In genomic region chr4:119665718-119666117, GRCh38 we compare ENCODE assay signal across 15 cellular contexts. TPM values are rescaled to one million over a fixed set of nuclear protein-coding genes. Genes with fewer than 3 reads are reported as not detected.
DNase-seq lines count a peak whose midpoint lies in the region; ATAC-seq, FAIRE-seq and TF ChIP-seq lines count a peak whose summit lies in the region.
"Had no signal": no experiment of that assay in that cellular context is flagged by ENCODE, and none has a peak within 500 bp of the region (broad histone marks: within the 10 kb centered on the region; RNA-seq: fewer than 3 reads in every experiment).

No MANE protein-coding gene starts in this region.

- H3K9ac ChIP-seq in HepG2 (ENCODE audit: insufficient read depth, low read depth, low read length) = no peak overlapping the region

- H3K4me1 ChIP-seq in HepG2 (ENCODE audit: insufficient read depth, low read length) (no peaks in the 10 kb centered on the region), right lobe of liver (no peaks in the 10 kb centered on the region), Panc1 (ENCODE audit: control insufficient read depth, insufficient read depth, low read length) (peaks cover 14% of the 10 kb centered on the region; the same call in 1 of the 2 replicates), esophagus squamous epithelium (peaks cover 0 to 8% (median 0%) of the 10 kb centered on the region in 3 donors), psoas muscle (no peaks in the 10 kb centered on the region)

- H3K27ac Mint-ChIP-seq in nephron = peak overlapping the region in 2 of 3 experiments; percentile 30 to 87
- H3K27ac Mint-ChIP-seq: B cell; CD4-positive, alpha-beta memory T cell had no signal

- H3K9me3 ChIP-seq in HepG2 (ENCODE audit: low read length) (no peaks in the 10 kb centered on the region), right lobe of liver (no peaks in the 10 kb centered on the region), Panc1 (ENCODE audit: control insufficient read depth, insufficient read depth, low read depth, low read length) (peaks cover 4% of the 10 kb centered on the region; the same call in 1 of the 2 replicates), esophagus squamous epithelium (no peaks in the 10 kb centered on the region), psoas muscle (no peaks in the 10 kb centered on the region)

- no peaks in the 10 kb centered on the region for H3K36me3 Mint-ChIP-seq in nephron (ENCODE audit: low read depth)
- H3K36me3 Mint-ChIP-seq: CD4-positive, alpha-beta memory T cell had no signal

- no peaks in the 10 kb centered on the region for H3K27me3 Mint-ChIP-seq in nephron (ENCODE audit: low read depth)

- no peak overlapping the region for H2AFZ ChIP-seq in HepG2 (ENCODE audit: low read length)

- intact Hi-C loops in HepG2 (cut with micrococcal nuclease; ENCODE audit: unreplicated experiment) = no loop called here
- intact Hi-C loops in right lobe of liver (cut with DNase I) = no loop called here
- intact Hi-C loops in Panc1 (cut with micrococcal nuclease; ENCODE audit: unreplicated experiment) = no loop called here
- intact Hi-C loops in esophagus squamous epithelium (cut with DNase I) = no loop called here
- intact Hi-C loops in psoas muscle (cut with DNase I) = no loop called here

- no peak for ATAC-seq in HepG2
- ATAC-seq in right lobe of liver = no peak
- no peak for ATAC-seq in Panc1
- no peak for ATAC-seq in psoas muscle
- no peak for ATAC-seq in HG02852 (IDR thresholded peaks at IDR 0.05; ENCODE audit: unreplicated experiment)
- ATAC-seq: HCT116 had no signal

- TF ChIP-seq CTCF in HepG2 (CRISPR knock-in tag; IDR thresholded peaks at IDR 0.05) (no peak), right lobe of liver (IDR thresholded peaks at IDR 0.05) (no peak), Panc1 (IDR thresholded peaks at IDR 0.05) (no peak), nephron (IDR thresholded peaks at IDR 0.05; ENCODE audit: unreplicated experiment in 3 of 3) (no peak), esophagus squamous epithelium (IDR thresholded peaks at IDR 0.05) (no peak), psoas muscle (IDR thresholded peaks at IDR 0.05) (no peak)

- no peaks in the 10 kb centered on the region for H4K20me1 ChIP-seq in HepG2 (ENCODE audit: insufficient read depth, low read length)

- no peak for FAIRE-seq in HepG2 (lab: Jason Lieb, UNC)
- FAIRE-seq: H54 had no signal

- WGBS in HepG2 (ENCODE audit: low lambda C conversion rate) = 1% methylated on average over 2 of the region's 2 CpGs
- WGBS in right lobe of liver (ENCODE audit: insufficient coverage, low coverage, low lambda C conversion rate, missing lambda C conversion rate) = 89% methylated on average over 2 of the region's 2 CpGs
- 76 to 86% methylated on average over 2 of the region's 2 CpGs for WGBS in esophagus squamous epithelium, 2 donors
- WGBS in psoas muscle, 3 donors = 92 to 94% (median 93%) methylated on average over 2 of the region's 2 CpGs

- H3K27me3 ChIP-seq in HepG2 (ENCODE audit: control insufficient read depth in 1 of 2, insufficient read depth in 2 of 2, low read length in 2 of 2) (no peaks in the 10 kb centered on the region), right lobe of liver (no peaks in the 10 kb centered on the region), Panc1 (ENCODE audit: control insufficient read depth, insufficient read depth, low read length) (no peaks in the 10 kb centered on the region), esophagus squamous epithelium (no peaks in the 10 kb centered on the region), psoas muscle (ENCODE audit: insufficient read depth in 3 of 3, low read length in 2 of 3) (peaks cover 0 to 3% (median 0%) of the 10 kb centered on the region in 3 donors)

- BruUV-seq in HepG2 (replicated peaks; lab: Mats Ljungman, UMichigan) = no TSS peak
- BruUV-seq in Panc1 (replicated peaks; lab: Mats Ljungman, UMichigan) = no TSS peak

- H3K27ac ChIP-seq in HepG2 (ENCODE audit: extremely low read length, insufficient read depth, low read length) (no peak overlapping the region), right lobe of liver (no peak overlapping the region), Panc1 (ENCODE audit: low read length) (peak overlapping the region; percentile 88; the same call in 1 of the 2 replicates), esophagus squamous epithelium (no peak overlapping the region), psoas muscle (no peak overlapping the region)

- no peaks in the 10 kb centered on the region for H3K79me2 ChIP-seq in HepG2 (ENCODE audit: insufficient read depth, low read length)

- H3K36me3 ChIP-seq in HepG2 (replicated peaks in 1 of 2; ENCODE audit: control insufficient read depth in 1 of 2, insufficient read depth in 2 of 2, low read length in 2 of 2) = no peaks in the 10 kb centered on the region
- H3K36me3 ChIP-seq in right lobe of liver = no peaks in the 10 kb centered on the region
- H3K36me3 ChIP-seq in Panc1 (ENCODE audit: control insufficient read depth, insufficient read depth, low read length) = no peaks in the 10 kb centered on the region
- no peaks in the 10 kb centered on the region for H3K36me3 ChIP-seq in esophagus squamous epithelium
- no peaks in the 10 kb centered on the region for H3K36me3 ChIP-seq in psoas muscle (ENCODE audit: insufficient read depth in 1 of 2, low read depth in 1 of 2)

- no peak overlapping the region for H3K4me3 ChIP-seq in HepG2 (replicated peaks in 1 of 3; ENCODE audit: insufficient read depth in 1 of 3, low read depth in 2 of 3, low read length in 3 of 3)
- H3K4me3 ChIP-seq in right lobe of liver = no peak overlapping the region
- no peak overlapping the region for H3K4me3 ChIP-seq in Panc1 (ENCODE audit: low read depth in 2 of 2, low read length in 2 of 2)
- H3K4me3 ChIP-seq in esophagus squamous epithelium = no peak overlapping the region
- H3K4me3 ChIP-seq in psoas muscle = no peak overlapping the region

- no peak for TF ChIP-seq EP300 in HepG2 (IDR thresholded peaks at IDR 0.05; ENCODE audit: low read depth in 2 of 2, low read length in 2 of 2)
- no peak for TF ChIP-seq EP300 in HepG2 (CRISPR knock-in tag; IDR thresholded peaks at IDR 0.05; ENCODE audit: borderline replicate concordance)

- TF ChIP-seq POLR2A in HepG2 (IDR thresholded peaks at IDR 0.05; ENCODE audit: insufficient read depth in 1 of 2, low read depth in 2 of 2, low read length in 2 of 2) (no peak), right lobe of liver (IDR thresholded peaks at IDR 0.05) (no peak), esophagus squamous epithelium (IDR thresholded peaks at IDR 0.05) (no peak), erythroblast (IDR thresholded peaks at IDR 0.05; ENCODE audit: low read length) (no peak)

- no peaks in the 10 kb centered on the region for H3K9me3 Mint-ChIP-seq in nephron

- DNase-seq in HepG2 (ENCODE audit: low spot score) (no peak), right lobe of liver (no peak), Panc1 (ENCODE audit: low read depth, low spot score) (no peak), esophagus squamous epithelium (lab: John Stamatoyannopoulos, UW) (no peak), erythroblast (lab: John Stamatoyannopoulos, UW) (no peak), psoas muscle (no peak)
- DNase-seq: C1 segment of cervical spinal cord; CD4-positive, alpha-beta memory T cell; DMS53; GF-D8 had no signal

- no peak for TF ChIP-seq RAD21 in HepG2 (CRISPR knock-in tag; IDR thresholded peaks at IDR 0.05)

- POLR2A ChIA-PET in HepG2 (lab: Yijun Ruan, JAX) (no interaction called here), Panc1 (lab: Charles Lee) (no interaction called here)

- in situ Hi-C loops in HepG2 (cut with HindIII; ENCODE audit: extremely low pct_ligation_motif_present, low pct_unique_long_range_greater_than_20kb) (no loop called here), Panc1 (cut with HindIII; ENCODE audit: low pct_unique_long_range_greater_than_20kb, low sequenced_read_pairs) (no loop called here)

- H3K4me1 Mint-ChIP-seq in nephron = peaks cover 42% of the 10 kb centered on the region
- H3K4me1 Mint-ChIP-seq: B cell; CD4-positive, alpha-beta memory T cell had no signal

- CTCF ChIA-PET in HepG2 (lab: Yijun Ruan, JAX; ENCODE audit: low intra/inter-chr PET ratio, low total read pairs) (no interaction called here), Panc1 (lab: Charles Lee) (no interaction called here)

- no peak overlapping the region for H3K4me3 Mint-ChIP-seq in nephron
- H3K4me3 Mint-ChIP-seq: B cell; CD4-positive, alpha-beta memory T cell had no signal

- no peak overlapping the region for H3K4me2 ChIP-seq in HepG2 (ENCODE audit: low read depth, low read length)

TF ChIP-seq in HepG2, 621 proteins besides CTCF, POLR2A, EP300 and RAD21 (continues in another document):
- TF ChIP-seq MAFK (conservative IDR thresholded peaks at IDR 0.05 in 1 of 2, IDR thresholded peaks at IDR 0.05 in 1 of 2; ENCODE audit: low read length in 2 of 2) = peak; percentile 72 to 88

RNA-seq across cellular contexts. Expression of gene PDE5A, which starts 37.1 kb away (rescaled TPM):
- total RNA-seq in HepG2 (2016; rRNA removed; fragmentation: Illumina TruSeq; extraction: Trizol) (0.44 and 0.53 TPM in 2 replicates), right lobe of liver (1 to 10 TPM in 3 of 6 experiments, under 1 TPM in 3; 0.56 to 2.4 (median 0.91) TPM), Panc1 (2021; ENCODE audit: unreplicated experiment) (114 TPM), esophagus squamous epithelium (10 to 100 TPM in 1 of 4 donors, 1 to 10 TPM in 3; 1.9 to 26.7 (median 6.0) TPM), psoas muscle (10 to 100 TPM in 1 of 4 donors, 1 to 10 TPM in 3; 4.4 to 21.1 (median 7.4) TPM)
- 0.51 TPM in 1 of 2 replicates, not detected in the other for total RNA-seq in HepG2 (2016; cell fraction: cytosol; rRNA removed; fragmentation: Illumina TruSeq; extraction: Trizol; ENCODE audit: low read depth)
- 0.06 and 0.61 TPM in 2 replicates for total RNA-seq in HepG2 (2016; cell fraction: insoluble cytoplasmic fraction; rRNA removed; fragmentation: Illumina TruSeq; extraction: Trizol)
- 0.15 and 0.17 TPM in 2 replicates for total RNA-seq in HepG2 (2016; cell fraction: membrane; rRNA removed; fragmentation: Illumina TruSeq; extraction: Trizol)
- total RNA-seq in HepG2 (2016; cell fraction: nucleus; rRNA removed; fragmentation: Illumina TruSeq; extraction: Trizol) = 0.43 and 1.3 TPM in 2 replicates
- polyA plus RNA-seq in HepG2 (2011; rRNA removed) (0.20 and 0.22 TPM in 2 replicates), psoas muscle (1 to 10 TPM in 2 of 3 donors, under 1 TPM in 1; 0.60 to 4.3 (median 1.0) TPM)
- 0.03 and 0.05 TPM in 2 replicates for polyA plus RNA-seq in HepG2 (2011; cell fraction: cytosol; rRNA removed)
- polyA plus RNA-seq in HepG2 (2011; cell fraction: nucleus; rRNA removed) = 0.16 and 0.35 TPM in 2 replicates
- polyA plus RNA-seq in HepG2 (2012) = 1.8 and 2.2 TPM in 2 replicates
- not detected in 2 replicates for polyA plus RNA-seq in HepG2 (2016; cell fraction: cytosol; fragmentation: Illumina TruSeq; extraction: Trizol; ENCODE audit: low read depth)
- 0.08 and 0.11 TPM in 2 replicates for polyA plus RNA-seq in HepG2 (2016; cell fraction: insoluble cytoplasmic fraction; fragmentation: Illumina TruSeq; extraction: Trizol; ENCODE audit: low read depth)
- polyA plus RNA-seq in HepG2 (2016; cell fraction: membrane; fragmentation: Illumina TruSeq; extraction: Trizol; ENCODE audit: low read depth) = 0.10 TPM in 1 of 2 replicates, not detected in the other
- polyA plus RNA-seq in HepG2 (2016; cell fraction: nucleus; fragmentation: Illumina TruSeq; extraction: Trizol; ENCODE audit: insufficient read depth, low read depth) = 0.07 and 0.12 TPM in 2 replicates
- polyA minus RNA-seq in HepG2 (2011; rRNA and poly(A)+ RNA removed; ENCODE audit: low replicate concordance) = 0.38 and 0.82 TPM in 2 replicates
- polyA minus RNA-seq in HepG2 (2011; cell fraction: cytosol; rRNA and poly(A)+ RNA removed) = 0.89 and 1.4 TPM in 2 replicates
- polyA minus RNA-seq in HepG2 (2011; cell fraction: nucleus; rRNA and poly(A)+ RNA removed) = 0.39 and 1.4 TPM in 2 replicates
- polyA plus RNA-seq in Panc1 (2012; ENCODE audit: insufficient read length) = 40.8 TPM
